8 cellular contexts compared by ENCODE assay signal in genomic region chr3:32571192-32571485, GRCh38. TPM values are rescaled to one million over a fixed set of nuclear protein-coding genes. Genes with fewer than 3 reads are reported as not detected.
DNase-seq lines count a peak whose midpoint lies in the region; ATAC-seq and FAIRE-seq lines count a peak whose summit lies in the region.

No MANE protein-coding gene starts in this region.

- H3K9me3 ChIP-seq in small intestine (ENCODE audit: control insufficient read depth, low read depth), result no peaks in the 10 kb centered on the region

- H3K4me3 ChIP-seq in GM08714 (ENCODE audit: low read length) (peak overlapping the region; percentile 66), small intestine (ENCODE audit: low read depth in 1 of 2, low read length in 2 of 2) (peak overlapping the region; percentile 66 to 99)

- peaks cover 31% of the 10 kb centered on the region for H3K4me1 Mint-ChIP-seq in activated CD4-positive, alpha-beta memory T cell treated with anti-CD3 and anti-CD28 coated beads, Interleukin-2, amount 10 ng/mL, durations not matched to agents 7 days and 5 days

- DNase-seq in activated CD4-positive, alpha-beta memory T cell treated with anti-CD3 and anti-CD28 coated beads, Interleukin-2, amount 10 ng/mL, durations not matched to agents 7 days and 5 days, result no peak
- DNase-seq in left ventricle myocardium superior (no peak), small intestine (no peak), NK-92 (lab: John Stamatoyannopoulos, UW; ENCODE audit: unreplicated experiment) (no peak), GM19238 (ENCODE audit: insufficient read length, low spot score) (no peak)

- H3K4me3 Mint-ChIP-seq in activated CD4-positive, alpha-beta memory T cell treated with anti-CD3 and anti-CD28 coated beads, Interleukin-2, amount 10 ng/mL, durations not matched to agents 7 days and 5 days, result peak overlapping the region; percentile 90

- H3K27me3 ChIP-seq in small intestine (ENCODE audit: control insufficient read depth in 2 of 2, insufficient read depth in 2 of 2, low read length in 2 of 2), result no peaks in the 10 kb centered on the region

- FAIRE-seq in small intestine (lab: Jason Lieb, UNC), result no peak

- intact Hi-C loops in left ventricle myocardium superior (cut with micrococcal nuclease), result no loop called here

- CTCF ChIA-PET in activated CD4-positive, alpha-beta memory T cell treated with anti-CD3 and anti-CD28 coated beads, Interleukin-2, amount 10 ng/mL, durations not matched to agents 7 days and 5 days (lab: Charles Lee), result no interaction called here

- POLR2A ChIA-PET in activated CD4-positive, alpha-beta memory T cell treated with anti-CD3 and anti-CD28 coated beads, Interleukin-2, amount 10 ng/mL, durations not matched to agents 7 days and 5 days (lab: Charles Lee), result no interaction called here

- H3K27ac ChIP-seq in small intestine (ENCODE audit: low read depth in 1 of 2, low read length in 1 of 2), result peak overlapping the region; percentile 61 to 92

- no peaks in the 10 kb centered on the region for H3K4me1 ChIP-seq in small intestine (ENCODE audit: control insufficient read depth in 2 of 2, insufficient read depth in 1 of 2, low read depth in 1 of 2, low read length in 1 of 2)

- ATAC-seq in HG02870 (IDR thresholded peaks at IDR 0.05; ENCODE audit: unreplicated experiment), result peak; percentile 29
- peak; percentile 73 for ATAC-seq in left ventricle myocardium superior
- no peak for ATAC-seq in GM21526 (IDR thresholded peaks at IDR 0.05; ENCODE audit: low FRiP score, unreplicated experiment)

- no peaks in the 10 kb centered on the region for H3K27me3 Mint-ChIP-seq in activated CD4-positive, alpha-beta memory T cell treated with anti-CD3 and anti-CD28 coated beads, Interleukin-2, amount 10 ng/mL, durations not matched to agents 7 days and 5 days

- peak overlapping the region; percentile 78 for H3K27ac Mint-ChIP-seq in activated CD4-positive, alpha-beta memory T cell treated with anti-CD3 and anti-CD28 coated beads, Interleukin-2, amount 10 ng/mL, durations not matched to agents 7 days and 5 days

- H3K9me3 Mint-ChIP-seq in activated CD4-positive, alpha-beta memory T cell treated with anti-CD3 and anti-CD28 coated beads, Interleukin-2, amount 10 ng/mL, durations not matched to agents 7 days and 5 days, result no peaks in the 10 kb centered on the region

- H3K36me3 Mint-ChIP-seq in activated CD4-positive, alpha-beta memory T cell treated with anti-CD3 and anti-CD28 coated beads, Interleukin-2, amount 10 ng/mL, durations not matched to agents 7 days and 5 days (ENCODE audit: low read depth), result peaks cover 6% of the 10 kb centered on the region

- 1 to 2% (median 1%) methylated on average over 14 of the region's 14 CpGs for WGBS in small intestine, 3 donors

- no peaks in the 10 kb centered on the region for H3K36me3 ChIP-seq in small intestine (ENCODE audit: control insufficient read depth in 2 of 2, insufficient read depth in 2 of 2, low read length in 2 of 2)

RNA-seq across cellular contexts. Expression of gene DYNC1LI1, which starts 0.5 kb away (rescaled TPM):
- total RNA-seq in activated CD4-positive, alpha-beta memory T cell treated with anti-CD3 and anti-CD28 coated beads, Interleukin-2, amount 10 ng/mL, durations not matched to agents 7 days and 5 days, result 10 to 100 TPM; 29.7 to 31.7 TPM
- total RNA-seq in left ventricle myocardium superior, result 53.5 TPM
- 10 to 100 TPM; 20.2 to 27.0 (median 25.7) TPM for polyA plus RNA-seq in small intestine
